In the genomic region with DNA sequence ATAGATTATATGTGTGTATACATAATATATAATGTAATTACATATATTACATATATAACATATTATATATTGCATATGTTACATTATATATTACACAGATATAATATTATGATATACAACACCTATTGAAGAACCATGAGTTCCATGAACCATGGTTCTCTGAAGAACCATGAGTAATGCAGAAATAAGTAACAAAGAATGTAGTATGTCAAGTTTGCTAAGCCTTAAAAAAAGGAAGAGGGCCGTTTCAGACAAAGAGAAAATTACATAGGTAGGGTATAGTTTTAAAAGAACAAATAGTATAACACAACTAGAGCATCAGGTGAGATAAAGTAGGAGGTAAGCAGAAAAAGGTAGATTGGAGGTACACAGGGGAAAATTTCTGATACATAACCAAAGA, we compare ENCODE assay signal across 36 cellular contexts.
"Had no signal": no experiment of that assay in that cellular context is flagged by ENCODE, and none has a peak within 500 bp of the region (broad histone marks: within the 10 kb centered on the region; RNA-seq: fewer than 3 reads in every experiment).

No MANE protein-coding gene starts in this region.

- ATAC-seq: activated CD8-positive, alpha-beta T cell treated with anti-CD3 and anti-CD28 coated beads for 36 hours; activated naive CD4-positive, alpha-beta T cell treated with anti-CD3 and anti-CD28 coated beads, Interleukin-2, amount 50 U/mL, for 72 hours; activated T-cell treated with anti-CD3 and anti-CD28 coated beads, Interleukin-2, amount 50 U/mL, for 4 hours; activated T-cell treated with anti-CD3 and anti-CD28 coated beads, Interleukin-2, amount 50 U/mL, for 72 hours; activated T-helper 17 cell treated with anti-CD3 and anti-CD28 coated beads, Interleukin-2, amount 50 U/mL, for 72 hours; body of pancreas; T-cell; T-helper 17 cell had no signal

- H3K4me3 ChIP-seq: adrenal gland, body of pancreas, breast epithelium, cardiac muscle cell had no signal

- H3K36me3 ChIP-seq: adrenal gland, brain microvascular endothelial cell, breast epithelium, cardiac muscle cell had no signal

- H3K9me3 ChIP-seq: adrenal gland, body of pancreas had no signal

- H3K4me1 ChIP-seq: adrenal gland, body of pancreas, breast epithelium had no signal

- H3K27me3 ChIP-seq: adrenal gland, body of pancreas, brain microvascular endothelial cell, breast epithelium, cardiac muscle cell had no signal

- H3K27ac ChIP-seq: adrenal gland, body of pancreas, brain microvascular endothelial cell, breast epithelium, cardiac muscle cell, VCaP had no signal

- FAIRE-seq: astrocyte, TTC549 had no signal

- DNase-seq: activated B cell treated with CpG ODN at 0.5 μM for 24 hours; activated CD4-positive, alpha-beta memory T cell treated with anti-CD3 and anti-CD28 coated beads for 36 hours; activated CD4-positive, alpha-beta T cell treated with anti-CD3 and anti-CD28 coated beads for 4 hours; activated CD4-positive, alpha-beta T cell treated with anti-CD3 and anti-CD28 coated beads, Interleukin-2, amount 10 ng/mL, durations not matched to agents 24 days and 14 days; activated CD4-positive, alpha-beta T cell treated with anti-CD3 and anti-CD28 coated beads, Interleukin-2, amount 50 U/mL, for 1 hour; activated CD4-positive, alpha-beta T cell treated with anti-CD3 and anti-CD28 coated beads, Interleukin-2, amount 50 U/mL, for 4 hours; activated CD4-positive, CD25-positive, alpha-beta regulatory T cell treated with anti-CD3 and anti-CD28 coated beads, Interleukin-2, amount 50 U/mL, for 72 hours; activated CD8-positive, alpha-beta memory T cell treated with anti-CD3 and anti-CD28 coated beads, Interleukin-2, amount 50 U/mL, for 4 hours; activated CD8-positive, alpha-beta T cell treated with anti-CD3 and anti-CD28 coated beads for 36 hours; activated effector memory CD4-positive, alpha-beta T cell treated with anti-CD3 and anti-CD28 coated beads, Interleukin-2, amount 50 U/mL, for 16 hours; activated gamma-delta T cell treated with Interleukin-2 at 50 U/mL for 16 hours; activated naive CD4-positive, alpha-beta T cell; activated naive CD4-positive, alpha-beta T cell treated with anti-CD3 and anti-CD28 coated beads for 36 hours; activated naive CD4-positive, alpha-beta T cell treated with anti-CD3 and anti-CD28 coated beads, Interleukin-2, amount 50 U/mL, for 16 hours; activated naive CD8-positive, alpha-beta T cell treated with anti-CD3 and anti-CD28 coated beads for 36 hours; activated T-cell treated with anti-CD3 and anti-CD28 coated beads for 4 hours; activated T-cell treated with anti-CD3 and anti-CD28 coated beads, Interleukin-2, amount 50 U/mL, for 1 hour; activated T-cell treated with anti-CD3 and anti-CD28 coated beads, Interleukin-2, amount 50 U/mL, for 4 hours; activated T-cell treated with anti-CD3 and anti-CD28 coated beads, Interleukin-2, amount 50 U/mL, for 72 hours; adrenal gland; amniotic stem cell; aorta; body of pancreas; brain microvascular endothelial cell; caudate nucleus; cerebellar nuclear complex; T-cell; T-helper 17 cell; T-helper 9 cell had no signal
